ENCODE assay signal across 9 cellular contexts in the genomic region with DNA sequence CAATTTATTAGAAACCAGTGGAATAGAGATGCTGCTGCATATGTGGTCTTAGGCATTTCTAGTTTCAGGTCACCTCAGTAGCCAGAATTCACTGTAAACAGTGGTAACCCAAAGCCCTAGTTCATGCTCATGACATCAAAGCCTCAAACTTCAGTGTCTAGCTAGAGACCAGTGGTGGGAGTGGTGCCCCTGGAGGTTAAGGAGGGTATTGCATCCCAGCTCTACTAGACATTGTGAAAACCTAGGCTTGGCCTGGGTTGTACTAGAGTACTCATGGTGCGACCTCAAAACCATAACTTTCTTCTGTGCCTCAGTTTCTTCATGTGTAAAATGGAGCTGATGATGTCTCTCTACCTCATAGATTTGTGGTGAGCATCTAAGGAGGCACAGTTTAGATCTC. TPM values are rescaled to one million over a fixed set of nuclear protein-coding genes. Genes with fewer than 3 reads are reported as not detected.
DNase-seq lines count a peak whose midpoint lies in the region; ATAC-seq and TF ChIP-seq lines count a peak whose summit lies in the region.
"Had no signal": no experiment of that assay in that cellular context is flagged by ENCODE, and none has a peak within 500 bp of the region (broad histone marks: within the 10 kb centered on the region; RNA-seq: fewer than 3 reads in every experiment).

No MANE protein-coding gene starts in this region.

- intact Hi-C loops in PC-9 (cut with micrococcal nuclease; ENCODE audit: unreplicated experiment) (no loop called here), upper lobe of right lung (cut with DNase I) (no loop called here)

- BruUV-seq in PC-9 (replicated peaks; lab: Mats Ljungman, UMichigan) = no TSS peak

- no peak overlapping the region for H2AFZ ChIP-seq in PC-9

- no peak for ATAC-seq in upper lobe of right lung

- no peak overlapping the region for H3K4me2 ChIP-seq in PC-9

- CTCF ChIA-PET in PC-9 (lab: Charles Lee) = no interaction called here

- H4K20me1 ChIP-seq in PC-9 (ENCODE audit: insufficient read depth) = no peaks in the 10 kb centered on the region

- H3K27me3 ChIP-seq in PC-9 (ENCODE audit: insufficient read depth, low read depth) = peaks cover 5% of the 10 kb centered on the region; the same call in 1 of the 2 replicates
- H3K27me3 ChIP-seq in upper lobe of right lung = no peaks in the 10 kb centered on the region

- no peak overlapping the region for H3K27ac ChIP-seq in PC-9
- H3K27ac ChIP-seq in upper lobe of right lung = no peak overlapping the region

- peaks cover 10% of the 10 kb centered on the region; the same call in 1 of the 2 replicates for H3F3A ChIP-seq in PC-9 (ENCODE audit: insufficient read depth, low read depth)

- H3K9me2 ChIP-seq in PC-9 (ENCODE audit: insufficient read depth) = no peaks in the 10 kb centered on the region

- POLR2A ChIA-PET in PC-9 (lab: Charles Lee; ENCODE audit: unreplicated experiment) = no interaction called here

- TF ChIP-seq CTCF in PC-9 (conservative IDR thresholded peaks at IDR 0.05) (peak; percentile 69), fibroblast of villous mesenchyme (IDR thresholded peaks at IDR 0.05; ENCODE audit: insufficient read depth, low read depth, low read length) (peak; percentile 86), upper lobe of right lung (IDR thresholded peaks at IDR 0.05) (peak; percentile 49)

- H3K36me3 ChIP-seq in PC-9 (ENCODE audit: low read depth) = no peaks in the 10 kb centered on the region
- no peaks in the 10 kb centered on the region for H3K36me3 ChIP-seq in upper lobe of right lung

- no peak overlapping the region for H3K4me3 ChIP-seq in PC-9
- H3K4me3 ChIP-seq in fibroblast of villous mesenchyme (ENCODE audit: low read depth, low read length) = no peak overlapping the region
- H3K4me3 ChIP-seq in upper lobe of right lung = no peak overlapping the region

- H3K4me1 ChIP-seq in PC-9 (replicated peaks; ENCODE audit: insufficient read depth) (no peaks in the 10 kb centered on the region; the same call in 1 of the 2 replicates), upper lobe of right lung (peaks cover 11% of the 10 kb centered on the region)

- H3K79me2 ChIP-seq in PC-9 (ENCODE audit: low read depth) = no peaks in the 10 kb centered on the region

- peaks cover 10% of the 10 kb centered on the region; the same call in 1 of the 2 replicates for H3K9me3 ChIP-seq in PC-9 (ENCODE audit: insufficient read depth, low read depth)
- no peaks in the 10 kb centered on the region for H3K9me3 ChIP-seq in upper lobe of right lung

- peak; percentile 33 for DNase-seq in stimulated activated CD4-positive, alpha-beta T cell treated with anti-CD3 and anti-CD28 coated beads, Interleukin-1b, Interleukin-23, amount 100 ng/mL, for 48 hours
- no peak for DNase-seq in stimulated activated CD4-positive, alpha-beta T cell treated with anti-CD3 and anti-CD28 coated beads, Interleukin-12 subunit alpha, Interleukin-12 subunit beta, amount 100 ng/mL, for 4 hours
- no peak for DNase-seq in PC-9
- DNase-seq in fibroblast of villous mesenchyme (ENCODE audit: low read depth) = no peak
- DNase-seq in upper lobe of right lung = no peak
- DNase-seq in NCI-H526 treated with DMSO at 0.1 percent for 48 hours (lab: John Stamatoyannopoulos, UW) = no peak
- DNase-seq in mucosa of gallbladder (ENCODE audit: low spot score) = no peak
- no peak for DNase-seq in midbrain (lab: John Stamatoyannopoulos, UW)
- DNase-seq: stimulated activated naive CD4-positive, alpha-beta T cell treated with Interleukin-2 at 50 U/mL for 16 hours had no signal

RNA-seq across cellular contexts. Expression of a gene that starts 18.8 kb away (rescaled TPM):
- total RNA-seq in PC-9 (2021) (15.2 and 32.8 TPM in 2 replicates), fibroblast of villous mesenchyme (295 and 502 TPM in 2 replicates), upper lobe of right lung (37.8 TPM), mucosa of gallbladder (42.6 TPM)
